Comparison of ENCODE assay signal across 26 cellular contexts in genomic region chr10:44956176-44956575, GRCh38. TPM values are rescaled to one million over a fixed set of nuclear protein-coding genes. Genes with fewer than 3 reads are reported as not detected.
DNase-seq lines count a peak whose midpoint lies in the region; ATAC-seq and TF ChIP-seq lines count a peak whose summit lies in the region.
"Had no signal": no experiment of that assay in that cellular context is flagged by ENCODE, and none has a peak within 500 bp of the region (broad histone marks: within the 10 kb centered on the region; RNA-seq: fewer than 3 reads in every experiment).

No MANE protein-coding gene starts in this region.

- H3K4me1 ChIP-seq in heart left ventricle, result peaks cover 6 to 81% (median 48%) of the 10 kb centered on the region in 12 donors

- no peaks in the 10 kb centered on the region for H3K27me3 ChIP-seq in heart left ventricle
- H3K27me3 ChIP-seq: tibial artery had no signal

- DNase-seq in heart left ventricle (peak in 1 of 5 donors; percentile 16), left cardiac atrium (no peak), glutamatergic neuron (no peak), progenitor cell of endocrine pancreas (ENCODE audit: low spot score, unreplicated experiment) (no peak), activated gamma-delta T cell treated with Interleukin-2 at 50 U/mL for 16 hours (no peak), GM13976 (ENCODE audit: low spot score) (no peak)
- no peak for DNase-seq in activated CD4-positive, alpha-beta T cell treated with anti-CD3 and anti-CD28 coated beads for 4 hours
- DNase-seq: ACHN; activated CD8-positive, alpha-beta T cell treated with anti-CD3 and anti-CD28 coated beads, Interleukin-2, amount 10 ng/mL, durations not matched to agents 7 days and 5 days; activated T-cell treated with anti-CD3 and anti-CD28 coated beads, Interleukin-2, amount 50 U/mL, for 72 hours; EL; GM23248; NCI-H1694; NCI-H69; small intestine; stimulated activated naive CD4-positive, alpha-beta T cell; T-helper 9 cell had no signal

- H3K9me3 Mint-ChIP-seq in glutamatergic neuron (ENCODE audit: unreplicated experiment), result peaks cover 26% of the 10 kb centered on the region
- peaks cover 3% of the 10 kb centered on the region for H3K9me3 Mint-ChIP-seq in progenitor cell of endocrine pancreas (ENCODE audit: low read depth)
- H3K9me3 Mint-ChIP-seq: activated naive CD4-positive, alpha-beta T cell treated with anti-CD3 and anti-CD28 coated beads, Interleukin-2, amount 50 U/mL, for 72 hours; activated T-cell treated with anti-CD3 and anti-CD28 coated beads, Interleukin-2, amount 50 U/mL, for 72 hours had no signal

- TF ChIP-seq CTCF in heart left ventricle (IDR thresholded peaks at IDR 0.05) (no peak), glutamatergic neuron (IDR thresholded peaks at IDR 0.05; ENCODE audit: partially characterized antibody, unreplicated experiment) (no peak), progenitor cell of endocrine pancreas (IDR thresholded peaks at IDR 0.05; ENCODE audit: unreplicated experiment) (no peak), GM13976 (IDR thresholded peaks at IDR 0.05; ENCODE audit: borderline replicate concordance, control extremely low read depth, extremely low read depth, insufficient read depth, missing control alignments) (no peak)

- H3K27me3 Mint-ChIP-seq in glutamatergic neuron (ENCODE audit: unreplicated experiment), result peaks cover 9% of the 10 kb centered on the region
- no peaks in the 10 kb centered on the region for H3K27me3 Mint-ChIP-seq in progenitor cell of endocrine pancreas

- peak overlapping the region; percentile 80 for H3K4me3 Mint-ChIP-seq in glutamatergic neuron (ENCODE audit: unreplicated experiment)
- no peak overlapping the region for H3K4me3 Mint-ChIP-seq in progenitor cell of endocrine pancreas (ENCODE audit: low read depth)
- H3K4me3 Mint-ChIP-seq: activated CD8-positive, alpha-beta T cell treated with anti-CD3 and anti-CD28 coated beads, Interleukin-2, amount 10 ng/mL, durations not matched to agents 7 days and 5 days; activated T-cell treated with anti-CD3 and anti-CD28 coated beads, Interleukin-2, amount 50 U/mL, for 72 hours; endodermal cell had no signal

- no peak overlapping the region for H3K4me3 ChIP-seq in heart left ventricle
- H3K4me3 ChIP-seq: GM23248, prostate gland, tibial artery had no signal

- 77 to 90% (median 87%) methylated on average over 4 of the region's 4 CpGs for WGBS in heart left ventricle, 4 donors

- H3K27ac Mint-ChIP-seq in glutamatergic neuron (ENCODE audit: unreplicated experiment) (peak overlapping the region; percentile 79), progenitor cell of endocrine pancreas (peak overlapping the region; percentile 2)
- H3K27ac Mint-ChIP-seq: activated CD8-positive, alpha-beta T cell treated with anti-CD3 and anti-CD28 coated beads, Interleukin-2, amount 10 ng/mL, durations not matched to agents 7 days and 5 days; activated T-cell treated with anti-CD3 and anti-CD28 coated beads, Interleukin-2, amount 50 U/mL, for 72 hours; endodermal cell had no signal

- peaks cover 0 to 24% (median 0%) of the 10 kb centered on the region in 9 donors for H3K36me3 ChIP-seq in heart left ventricle
- H3K36me3 ChIP-seq: prostate gland had no signal

- peak overlapping the region in 10 of 12 donors; percentile 13 to 96 (median 62) for H3K27ac ChIP-seq in heart left ventricle
- H3K27ac ChIP-seq: GM23248, KMS-11, prostate gland, RWPE1, tibial artery had no signal

- in situ Hi-C loops in GM13976 (cut with MboI; ENCODE audit: low sequenced_read_pairs, unreplicated experiment), result no loop called here

- ATAC-seq in heart left ventricle, result no peak
- no peak for ATAC-seq in left cardiac atrium
- ATAC-seq in GM21367 (IDR thresholded peaks at IDR 0.05; ENCODE audit: unreplicated experiment), result no peak
- ATAC-seq: activated CD8-positive, alpha-beta T cell treated with anti-CD3 and anti-CD28 coated beads, Interleukin-2, amount 10 ng/mL, durations not matched to agents 7 days and 5 days; activated naive CD4-positive, alpha-beta T cell treated with anti-CD3 and anti-CD28 coated beads, Interleukin-2, amount 50 U/mL, for 72 hours; activated T-cell treated with anti-CD3 and anti-CD28 coated beads, Interleukin-2, amount 50 U/mL, for 72 hours had no signal

- H3K4me1 Mint-ChIP-seq in glutamatergic neuron (ENCODE audit: low read depth, unreplicated experiment) (peaks cover 40% of the 10 kb centered on the region), progenitor cell of endocrine pancreas (ENCODE audit: low read depth) (peaks cover 32% of the 10 kb centered on the region)

- no peak for TF ChIP-seq POLR2A in heart left ventricle (IDR thresholded peaks at IDR 0.05)

- H3K36me3 Mint-ChIP-seq in glutamatergic neuron (ENCODE audit: unreplicated experiment), result peaks cover 13% of the 10 kb centered on the region
- H3K36me3 Mint-ChIP-seq in progenitor cell of endocrine pancreas (ENCODE audit: insufficient read depth), result peaks cover 14% of the 10 kb centered on the region

- intact Hi-C loops in heart left ventricle (cut with DNase I) (loop anchor here in 2 of 10 donors (5.0 to 10.0 kb wide), 2 partner anchors 46 to 81 kb away; partner anchors contain the start of gene ZNF22 (in 1 of the 2)), left cardiac atrium (cut with DNase I) (no loop called here)

- peaks cover 0 to 6% (median 0%) of the 10 kb centered on the region in 12 donors for H3K9me3 ChIP-seq in heart left ventricle
- H3K9me3 ChIP-seq: prostate gland, tibial artery had no signal

RNA-seq across cellular contexts. Expression of gene RASSF4, which starts 3.4 kb away (rescaled TPM):
- 100 to 1,000 TPM in 4 of 9 donors, 10 to 100 TPM in 5; 64.4 to 125 (median 89.5) TPM for total RNA-seq in heart left ventricle
- polyA plus RNA-seq in heart left ventricle, result 10 to 100 TPM; 48.3 to 66.2 TPM
- 10 to 100 TPM; 48.9 to 71.5 TPM for total RNA-seq in left cardiac atrium
- 137 TPM for total RNA-seq in glutamatergic neuron (ENCODE audit: unreplicated experiment)
- 21.2 and 23.0 TPM in 2 replicates for total RNA-seq in progenitor cell of endocrine pancreas

RNA-seq across cellular contexts. Expression of gene DEPP1, which starts 22.4 kb away (rescaled TPM):
- total RNA-seq in heart left ventricle (10 to 100 TPM; 11.0 to 76.5 (median 22.7) TPM), left cardiac atrium (10 to 100 TPM; 36.7 to 49.2 TPM), glutamatergic neuron (ENCODE audit: unreplicated experiment) (13.6 TPM), progenitor cell of endocrine pancreas (13.9 and 16.6 TPM in 2 replicates)
- 10 to 100 TPM; 19.1 to 37.9 TPM for polyA plus RNA-seq in heart left ventricle
- total RNA-seq: activated CD8-positive, alpha-beta T cell treated with anti-CD3 and anti-CD28 coated beads, Interleukin-2, amount 10 ng/mL, durations not matched to agents 7 days and 5 days had no signal

RNA-seq across cellular contexts. Expression of gene ZNF22, which starts 44.5 kb away (rescaled TPM):
- 10 to 100 TPM; 12.7 to 16.8 (median 14.6) TPM for total RNA-seq in heart left ventricle
- polyA plus RNA-seq in heart left ventricle, result 10 to 100 TPM; 12.6 to 17.5 TPM
- total RNA-seq in left cardiac atrium, result 10 to 100 TPM; 18.9 to 21.1 TPM
- 40.2 TPM for total RNA-seq in glutamatergic neuron (ENCODE audit: unreplicated experiment)
- total RNA-seq in progenitor cell of endocrine pancreas, result 44.1 and 46.0 TPM in 2 replicates

RNA-seq across cellular contexts. Expression of gene TMEM72, which starts 45.0 kb away (rescaled TPM):
- under 1 TPM in 2 of 9 donors, not detected in 7; 0.15 to 0.27 TPM for total RNA-seq in heart left ventricle
- polyA plus RNA-seq in heart left ventricle, result not detected
- under 1 TPM; 0.21 to 0.27 TPM for total RNA-seq in left cardiac atrium
- not detected for total RNA-seq in glutamatergic neuron (ENCODE audit: unreplicated experiment)
- total RNA-seq in progenitor cell of endocrine pancreas, result 0.93 and 1.5 TPM in 2 replicates
- total RNA-seq: activated CD8-positive, alpha-beta T cell treated with anti-CD3 and anti-CD28 coated beads, Interleukin-2, amount 10 ng/mL, durations not matched to agents 7 days and 5 days; activated naive CD4-positive, alpha-beta T cell treated with anti-CD3 and anti-CD28 coated beads, Interleukin-2, amount 50 U/mL, for 72 hours; activated T-cell treated with anti-CD3 and anti-CD28 coated beads, Interleukin-2, amount 50 U/mL, for 72 hours; endodermal cell; fibroblast of lung; GM23248; mononuclear cell had no signal
- polyA plus RNA-seq: fibroblast of lung, GM23248 had no signal
